In genomic region chr15:34365073-34365825, GRCh38 we compare ENCODE assay signal across 1 cellular context.
TF ChIP-seq lines count a peak whose summit lies in the region.

No MANE protein-coding gene starts in this region.

TF ChIP-seq in HepG2, 621 proteins besides CTCF, POLR2A, EP300 and RAD21:
- no peak for TF ChIP-seq BRCA1 (CRISPR knock-in tag; IDR thresholded peaks at IDR 0.05)
- no peak for TF ChIP-seq EZH2 (conservative IDR thresholded peaks at IDR 0.05; ENCODE audit: low read depth, low read length)
- no peak for TF ChIP-seq HMG20A (CRISPR knock-in tag; IDR thresholded peaks at IDR 0.05; ENCODE audit: borderline replicate concordance)
- TF ChIP-seq MZF1 (CRISPR knock-in tag; IDR thresholded peaks at IDR 0.05; ENCODE audit: borderline replicate concordance) = no peak
- TF ChIP-seq ZNF260 (CRISPR knock-in tag; IDR thresholded peaks at IDR 0.05; ENCODE audit: borderline replicate concordance, low read depth) = no peak
